Comparison of ENCODE assay signal across 8 cellular contexts in the genomic region with DNA sequence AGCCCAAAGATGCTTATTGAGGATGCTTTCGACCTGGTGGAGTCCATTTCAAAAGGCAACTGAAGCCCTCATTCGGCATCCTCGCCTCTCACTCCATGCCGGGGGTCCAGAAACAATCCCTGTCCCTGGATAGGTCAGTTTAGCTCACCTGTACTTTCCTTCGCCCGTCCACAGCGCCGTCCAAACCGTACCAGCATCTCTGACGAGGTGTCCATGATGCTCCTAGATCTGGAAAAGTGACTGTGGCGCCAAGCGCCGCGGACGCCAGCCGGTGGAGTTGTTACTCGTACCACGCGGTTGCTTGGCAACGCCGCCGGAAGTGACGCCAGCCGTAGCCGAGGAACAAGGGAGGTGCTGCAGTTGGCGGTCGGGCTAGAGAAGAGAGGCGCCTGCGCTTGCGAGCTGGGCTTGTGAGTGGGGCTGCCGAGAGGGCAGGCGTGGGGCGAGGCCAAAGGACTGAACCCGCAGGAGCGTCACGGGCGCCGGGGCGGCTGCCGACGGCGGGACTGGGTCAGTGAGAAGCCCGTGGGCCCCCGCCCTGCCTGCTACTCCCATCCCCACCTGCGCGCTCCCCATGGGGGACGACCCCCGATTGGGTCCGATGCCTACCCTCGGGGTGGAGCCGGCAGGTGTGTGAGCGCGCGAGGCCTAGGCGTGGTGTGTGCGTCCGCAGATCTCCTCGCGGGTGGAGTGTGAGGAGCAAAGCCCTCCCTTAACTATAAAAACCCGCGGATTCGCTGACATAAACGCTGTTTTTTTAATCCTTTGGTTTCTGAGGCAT. TPM values are rescaled to one million over a fixed set of nuclear protein-coding genes. Genes with fewer than 3 reads are reported as not detected.
DNase-seq lines count a peak whose midpoint lies in the region; ATAC-seq and TF ChIP-seq lines count a peak whose summit lies in the region.

A gene with protein sequence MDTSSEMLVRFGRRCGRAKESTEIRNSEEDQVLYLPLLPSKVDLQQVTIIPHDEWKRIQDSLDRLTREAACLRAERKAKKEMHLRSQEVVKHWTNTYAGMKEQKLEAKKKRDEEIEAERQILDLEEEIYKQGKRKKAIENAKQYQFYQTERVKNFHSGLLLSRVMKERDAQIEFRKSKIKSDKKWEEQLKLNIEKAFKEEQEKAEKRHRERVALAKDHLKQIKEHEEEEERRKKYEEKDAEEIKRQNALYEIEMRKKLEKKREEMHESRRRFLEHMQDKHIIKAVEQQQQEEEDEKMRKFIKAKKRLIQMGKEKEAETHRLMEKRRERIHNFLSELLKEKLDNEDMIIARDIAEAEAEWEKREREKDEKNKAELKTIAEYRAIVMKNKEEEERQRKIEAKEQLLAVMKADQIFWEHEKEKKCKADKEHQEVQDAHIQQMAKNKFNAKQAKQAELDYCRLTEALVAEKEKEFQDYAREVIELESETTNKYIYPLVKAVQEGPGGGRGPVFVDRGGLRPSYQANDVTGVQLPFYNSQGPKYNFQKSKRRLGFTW (minus strand): TSS at position 293 of the 781 bp plus-strand sequence. CDS start 78 bp downstream, at position 215.
A gene with protein sequence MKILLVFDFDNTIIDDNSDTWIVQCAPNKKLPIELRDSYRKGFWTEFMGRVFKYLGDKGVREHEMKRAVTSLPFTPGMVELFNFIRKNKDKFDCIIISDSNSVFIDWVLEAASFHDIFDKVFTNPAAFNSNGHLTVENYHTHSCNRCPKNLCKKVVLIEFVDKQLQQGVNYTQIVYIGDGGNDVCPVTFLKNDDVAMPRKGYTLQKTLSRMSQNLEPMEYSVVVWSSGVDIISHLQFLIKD (plus strand): TSS at position 357 of the 781 bp plus-strand sequence. CDS start 6,503 bp downstream, outside the sequence.

- no peak for TF ChIP-seq CTCF in osteoblast (IDR thresholded peaks at IDR 0.05; ENCODE audit: extremely low read depth, low read depth, low read length)

- H3K36me3 ChIP-seq in osteoblast (ENCODE audit: insufficient read depth, low read length), result no peaks in the 10 kb centered on the region
- no peaks in the 10 kb centered on the region for H3K36me3 ChIP-seq in thymus (ENCODE audit: control insufficient read depth, insufficient read depth)

- H3K9me3 Mint-ChIP-seq in activated naive CD8-positive, alpha-beta T cell treated with anti-CD3 and anti-CD28 coated beads for 36 hours, result peaks cover 10% of the 10 kb centered on the region

- H3K4me1 ChIP-seq in osteoblast (ENCODE audit: insufficient read depth, low read length) (peaks cover 7% of the 10 kb centered on the region), thymus (ENCODE audit: control insufficient read depth, insufficient read depth, low read length) (peaks cover 4% of the 10 kb centered on the region)

- peak; percentile 88 for TF ChIP-seq POLR2A in GM10847 (IDR thresholded peaks at IDR 0.05; ENCODE audit: extremely low read depth, insufficient read length)

- peaks cover 11% of the 10 kb centered on the region for H3K4me1 Mint-ChIP-seq in activated naive CD8-positive, alpha-beta T cell treated with anti-CD3 and anti-CD28 coated beads for 36 hours

- peaks cover 3% of the 10 kb centered on the region for H3K27me3 Mint-ChIP-seq in activated naive CD8-positive, alpha-beta T cell treated with anti-CD3 and anti-CD28 coated beads for 36 hours

- peak within 1 kb of the TSS; percentile 90 for H3K27ac ChIP-seq in osteoblast (ENCODE audit: low read depth, low read length)
- peak within 1 kb of the TSS; percentile 83 for H3K27ac ChIP-seq in thymus (ENCODE audit: low read depth)

- H3K9me3 ChIP-seq in osteoblast (ENCODE audit: low read depth, low read length) (no peaks in the 10 kb centered on the region), thymus (ENCODE audit: control insufficient read depth) (no peaks in the 10 kb centered on the region)

- peaks cover 2% of the 10 kb centered on the region for H3K79me2 ChIP-seq in osteoblast (ENCODE audit: insufficient read depth, low read length)

- peak; percentile 100 for ATAC-seq in HG02642 (IDR thresholded peaks at IDR 0.05; ENCODE audit: poor library complexity, unreplicated experiment)

- H3K4me3 ChIP-seq in osteoblast (ENCODE audit: insufficient read depth, low read length) (peak within 1 kb of the TSS; percentile 82), thymus (ENCODE audit: low read length) (peak within 1 kb of the TSS; percentile 64)

- peaks cover 12% of the 10 kb centered on the region for H3K36me3 Mint-ChIP-seq in activated naive CD8-positive, alpha-beta T cell treated with anti-CD3 and anti-CD28 coated beads for 36 hours

- H3K27me3 ChIP-seq in osteoblast (ENCODE audit: insufficient read depth, low read length) (no peaks in the 10 kb centered on the region), thymus (ENCODE audit: control insufficient read depth, insufficient read depth) (no peaks in the 10 kb centered on the region)

- peak within 1 kb of the TSS; percentile 97 for H3K4me3 Mint-ChIP-seq in activated naive CD8-positive, alpha-beta T cell treated with anti-CD3 and anti-CD28 coated beads for 36 hours

- intact Hi-C loops in head of caudate nucleus (cut with DNase I), result loop anchor here (10.0 kb wide), 1 partner anchor 50 kb away; no protein-coding TSS in a partner anchor

- DNase-seq in NCI-H1105 (lab: John Stamatoyannopoulos, UW), result peak; percentile 89
- DNase-seq in SKM-1 (lab: John Stamatoyannopoulos, UW; ENCODE audit: unreplicated experiment), result peak; percentile 83
- DNase-seq in activated naive CD8-positive, alpha-beta T cell treated with anti-CD3 and anti-CD28 coated beads for 36 hours, result peak; percentile 97
- DNase-seq in head of caudate nucleus, result peak; percentile 98 to 100 (median 99)
- peak; percentile 97 for DNase-seq in osteoblast (ENCODE audit: insufficient read length, low spot score, missing footprints)

- H3K27ac Mint-ChIP-seq in activated naive CD8-positive, alpha-beta T cell treated with anti-CD3 and anti-CD28 coated beads for 36 hours, result peak within 1 kb of the TSS; percentile 92

- peak within 1 kb of the TSS; percentile 100 for H3K4me2 ChIP-seq in osteoblast (ENCODE audit: insufficient read depth, low read length)

- H2AFZ ChIP-seq in osteoblast (ENCODE audit: low read length), result peak within 1 kb of the TSS; percentile 99

- WGBS in thymus, result under 1% methylated on average over 63 of the region's 63 CpGs

- no peaks in the 10 kb centered on the region for H4K20me1 ChIP-seq in osteoblast (ENCODE audit: insufficient read depth, low read length)

RNA-seq across cellular contexts. Expression of the first gene that starts in this region (rescaled TPM):
- total RNA-seq in activated naive CD8-positive, alpha-beta T cell treated with anti-CD3 and anti-CD28 coated beads for 36 hours, result not detected
- total RNA-seq in osteoblast, result under 0.01 and 0.36 TPM in 2 replicates
- 0.21 TPM for polyA plus RNA-seq in thymus

RNA-seq across cellular contexts. Expression of the second gene that starts in this region (rescaled TPM):
- total RNA-seq in activated naive CD8-positive, alpha-beta T cell treated with anti-CD3 and anti-CD28 coated beads for 36 hours, result 1 to 10 TPM; 3.4 to 4.1 TPM
- 3.6 and 5.0 TPM in 2 replicates for total RNA-seq in osteoblast
- 3.9 TPM for polyA plus RNA-seq in thymus

Comparison
In these comparisons a context has a peak if more than half of its experiments do, and no peak if none do; other contexts are left out.
1. Peak in every context shown above with its lines: DNase-seq, ATAC-seq, H3K4me3 ChIP-seq and H3K27ac ChIP-seq.